Comparison of ENCODE assay signal across 17 cellular contexts in the genomic region with DNA sequence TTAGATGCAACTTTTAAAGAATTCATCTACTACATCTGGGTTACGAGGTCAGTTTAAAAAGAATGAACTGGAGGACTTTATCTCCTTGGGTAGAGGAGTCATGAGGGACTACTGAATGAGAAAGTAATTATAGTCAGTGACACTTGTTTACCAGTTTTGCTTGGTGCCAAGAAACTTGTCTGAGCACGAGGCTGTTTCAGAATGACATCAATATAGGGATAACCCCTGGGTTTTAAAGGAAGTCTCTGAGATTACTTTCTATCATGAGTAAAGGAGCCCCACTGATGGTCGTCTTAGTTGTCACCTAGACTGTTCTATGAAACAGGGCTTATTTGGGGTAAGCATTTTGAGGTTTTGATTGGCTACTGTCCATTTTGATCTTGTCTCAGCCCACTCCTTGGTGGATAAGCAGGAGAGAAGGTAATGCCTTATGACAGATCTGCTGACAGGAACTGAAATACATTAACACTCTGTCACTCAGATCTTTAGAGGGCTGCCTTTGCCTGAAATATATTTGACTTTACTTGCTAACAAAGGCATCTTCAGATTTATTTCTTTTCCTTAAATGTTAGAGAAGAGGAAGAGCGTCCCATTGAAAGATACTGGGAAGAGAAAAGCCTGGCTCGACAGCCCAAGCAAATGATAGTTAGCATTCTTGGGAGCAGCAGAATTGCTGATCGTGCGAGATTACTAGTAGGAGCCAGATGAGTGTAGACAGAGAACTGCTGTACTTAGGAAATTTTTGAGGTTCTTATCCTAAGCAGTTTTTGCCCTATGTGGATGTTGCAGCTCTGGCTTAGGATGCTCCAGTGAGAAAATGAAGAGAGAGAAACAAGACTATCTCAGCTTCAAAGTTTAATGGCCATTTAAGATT.
DNase-seq lines count a peak whose midpoint lies in the region; ATAC-seq and TF ChIP-seq lines count a peak whose summit lies in the region.
"Had no signal": no experiment of that assay in that cellular context is flagged by ENCODE, and none has a peak within 500 bp of the region (broad histone marks: within the 10 kb centered on the region; RNA-seq: fewer than 3 reads in every experiment).

No MANE protein-coding gene starts in this region.

- no peak overlapping the region for H3K27ac ChIP-seq in transverse colon
- H3K27ac ChIP-seq: body of pancreas, stomach, WERI-Rb-1 had no signal

- in situ Hi-C loops in GM13977 (cut with MboI; ENCODE audit: low pct_unique_long_range_greater_than_20kb, low sequenced_read_pairs, unreplicated experiment) (no loop called here), transverse colon (cut with MboI; ENCODE audit: low pct_ligation_motif_present in 1 of 4, low pct_unique_long_range_greater_than_20kb in 1 of 4, low sequenced_read_pairs in 3 of 4) (no loop called here)

- 72 to 83% methylated on average over 7 of the region's 7 CpGs for WGBS in transverse colon (ENCODE audit: low coverage in 1 of 2), 2 donors

- TF ChIP-seq CTCF in GM13977 (IDR thresholded peaks at IDR 0.05; ENCODE audit: extremely low read depth, insufficient read depth, missing control alignments) (no peak), transverse colon (IDR thresholded peaks at IDR 0.05) (no peak)

- no peaks in the 10 kb centered on the region for H3K27me3 ChIP-seq in transverse colon
- H3K27me3 ChIP-seq: body of pancreas, stomach had no signal

- intact Hi-C loops in transverse colon (cut with DNase I; ENCODE audit: low total_unique reads): no loop called here

- ATAC-seq in GM21360 (IDR thresholded peaks at IDR 0.05; ENCODE audit: unreplicated experiment) (peak; percentile 79), HG03378 (IDR thresholded peaks at IDR 0.05; ENCODE audit: unreplicated experiment) (peak; percentile 86), GM19328 (IDR thresholded peaks at IDR 0.05; ENCODE audit: unreplicated experiment) (no peak)
- ATAC-seq: body of pancreas had no signal

- H3K4me1 ChIP-seq in transverse colon: no peaks in the 10 kb centered on the region
- H3K4me1 ChIP-seq: stomach had no signal

- no peak overlapping the region for H3K4me3 ChIP-seq in transverse colon
- H3K4me3 ChIP-seq: body of pancreas, stomach had no signal

- peaks cover 0 to 4% (median 0%) of the 10 kb centered on the region in 4 donors for H3K36me3 ChIP-seq in transverse colon
- H3K36me3 ChIP-seq: WERI-Rb-1 had no signal

- TF ChIP-seq EP300 in transverse colon (IDR thresholded peaks at IDR 0.05; ENCODE audit: low read depth): no peak

- TF ChIP-seq POLR2A in transverse colon (IDR thresholded peaks at IDR 0.05): no peak

- DNase-seq in GM13977 (ENCODE audit: low spot score) (peak; percentile 16), glomerular visceral epithelial cell (ENCODE audit: extremely low spot score) (peak; percentile 5), transverse colon (no peak), NCI-H1092 treated with DMSO at 0.1 percent for 48 hours (lab: John Stamatoyannopoulos, UW) (no peak)
- DNase-seq in stimulated activated CD8-positive, alpha-beta memory T cell treated with anti-CD3 and anti-CD28 coated beads, Interleukin-4, amount 100 ng/mL, for 48 hours: no peak
- DNase-seq: body of pancreas; effector memory CD4-positive, alpha-beta T cell; GDM1; hypothalamus; NCI-H774; posterior cingulate gyrus; stimulated activated CD4-positive, alpha-beta T cell treated with anti-CD3 and anti-CD28 coated beads, Interleukin-2, amount 100 ng/mL, for 24 hours; stomach; WERI-Rb-1 had no signal

- H3K9me3 ChIP-seq in transverse colon: no peaks in the 10 kb centered on the region
- H3K9me3 ChIP-seq: body of pancreas had no signal

Comparison
In these comparisons a context has a peak if more than half of its experiments do, and no peak if none do; other contexts are left out.
1. DNase-seq: peak in GM13977 (single experiment) and glomerular visceral epithelial cell (single experiment); none in stimulated activated CD8-positive, alpha-beta memory T cell treated with anti-CD3 and anti-CD28 coated beads, Interleukin-4, amount 100 ng/mL, for 48 hours (single experiment), transverse colon (single experiment) and NCI-H1092 treated with DMSO at 0.1 percent for 48 hours (single experiment).